8 cellular contexts compared by ENCODE assay signal in genomic region chr2:25041307-25041927, GRCh38. TPM values are rescaled to one million over a fixed set of nuclear protein-coding genes. Genes with fewer than 3 reads are reported as not detected.
DNase-seq lines count a peak whose midpoint lies in the region; ATAC-seq and TF ChIP-seq lines count a peak whose summit lies in the region.

No MANE protein-coding gene starts in this region.

- DNase-seq in 8988T (peak; percentile 73), HuH-7.5 (ENCODE audit: low spot score) (peak; percentile 68), Panc1 (ENCODE audit: low read depth, low spot score) (peak; percentile 27), iPS DF 6.9 (ENCODE audit: low read depth, low spot score) (peak; percentile 68), retinal pigment epithelial cell (ENCODE audit: low read depth) (peak; percentile 50)

- H3K4me1 ChIP-seq in Panc1 (ENCODE audit: control insufficient read depth, insufficient read depth, low read length) = peaks cover 21% of the 10 kb centered on the region
- no peaks in the 10 kb centered on the region for H3K4me1 ChIP-seq in iPS DF 6.9 (ENCODE audit: control insufficient read depth, insufficient read depth, low read length)

- CTCF ChIA-PET in Panc1 (lab: Charles Lee) = interaction anchor here (0.9 to 1.2 kb wide), 3 partner anchors 10 to 66 kb away, joined by 3 to 5 read pairs (median 4); no protein-coding TSS in a partner anchor

- peak; percentile 6 for ATAC-seq in GM18499 (IDR thresholded peaks at IDR 0.05; ENCODE audit: insufficient read depth, unreplicated experiment)
- ATAC-seq in Panc1 = peak; percentile 55
- ATAC-seq in HG02981 (IDR thresholded peaks at IDR 0.05; ENCODE audit: unreplicated experiment) = no peak

- H3K27ac ChIP-seq in Panc1 (ENCODE audit: low read length) = 0 out of 2 replicates have a peak overlapping the region, but pooled peaks have one; percentile 17
- no peak overlapping the region for H3K27ac ChIP-seq in iPS DF 6.9 (ENCODE audit: low read length)

- peak overlapping the region; percentile 78 to 79 for H3K4me3 ChIP-seq in Panc1 (ENCODE audit: low read depth in 2 of 2, low read length in 2 of 2)
- H3K4me3 ChIP-seq in iPS DF 6.9 (ENCODE audit: low read length) = peak overlapping the region; percentile 45; the same call in 1 of the 2 replicates
- H3K4me3 ChIP-seq in retinal pigment epithelial cell (ENCODE audit: low read length) = peak overlapping the region; percentile 73

- TF ChIP-seq CTCF in Panc1 (IDR thresholded peaks at IDR 0.05) (no peak), brain (conservative IDR thresholded peaks at IDR 0.05) (peak in 1 of 2 experiments; percentile 50), retinal pigment epithelial cell (conservative IDR thresholded peaks at IDR 0.05; ENCODE audit: low read depth, low read length) (peak; percentile 54)

- H3K27me3 Mint-ChIP-seq in brain = peaks cover 18% of the 10 kb centered on the region

- no CpG with 5 or more reads among the region's 28 CpGs for WGBS in iPS DF 6.9 (ENCODE audit: insufficient coverage, insufficient read length)

- in situ Hi-C loops in Panc1 (cut with HindIII; ENCODE audit: low pct_unique_long_range_greater_than_20kb, low sequenced_read_pairs) = no loop called here

- H3K27ac Mint-ChIP-seq in brain = peak overlapping the region; percentile 53 to 91 (median 69)

- no TSS peak for BruUV-seq in Panc1 (replicated peaks; lab: Mats Ljungman, UMichigan)

- H3K4me1 Mint-ChIP-seq in brain = peaks cover 37% of the 10 kb centered on the region

- POLR2A ChIA-PET in Panc1 (lab: Charles Lee) = interaction anchor here (0.6 kb wide), 1 partner anchor 87 kb away, joined by 8 read pairs; no protein-coding TSS in a partner anchor

- no peaks in the 10 kb centered on the region for H3K36me3 Mint-ChIP-seq in brain

- H3K27me3 ChIP-seq in Panc1 (ENCODE audit: control insufficient read depth, insufficient read depth, low read length) (no peaks in the 10 kb centered on the region), iPS DF 6.9 (ENCODE audit: control insufficient read depth, insufficient read depth, low read length) (peaks cover 11% of the 10 kb centered on the region; the same call in 1 of the 2 replicates)

- no peaks in the 10 kb centered on the region for H3K9me3 ChIP-seq in Panc1 (ENCODE audit: control insufficient read depth, insufficient read depth, low read depth, low read length)
- no peaks in the 10 kb centered on the region for H3K9me3 ChIP-seq in iPS DF 6.9 (ENCODE audit: control insufficient read depth, insufficient read depth, low read length)

- H3K36me3 ChIP-seq in Panc1 (ENCODE audit: control insufficient read depth, insufficient read depth, low read length) (no peaks in the 10 kb centered on the region; the same call in 1 of the 2 replicates), iPS DF 6.9 (ENCODE audit: control insufficient read depth, insufficient read depth, low read length) (no peaks in the 10 kb centered on the region)

- H3K9me3 Mint-ChIP-seq in brain = peaks cover 0 to 3% (median 0%) of the 10 kb centered on the region in 5 experiments

- intact Hi-C loops in Panc1 (cut with micrococcal nuclease; ENCODE audit: unreplicated experiment) = no loop called here

- peak overlapping the region; percentile 85 to 92 (median 86) for H3K4me3 Mint-ChIP-seq in brain

RNA-seq across cellular contexts. Expression of gene EFR3B, which starts 0.5 kb away (rescaled TPM):
- total RNA-seq in Panc1 (2021; ENCODE audit: unreplicated experiment) = 8.9 TPM
- polyA plus RNA-seq in Panc1 (2012; ENCODE audit: insufficient read length) = 7.2 TPM
- 23.8 TPM for polyA plus RNA-seq in brain (ENCODE audit: insufficient read depth, low read depth, low replicate concordance)
